10 cellular contexts compared by ENCODE assay signal in the genomic region with DNA sequence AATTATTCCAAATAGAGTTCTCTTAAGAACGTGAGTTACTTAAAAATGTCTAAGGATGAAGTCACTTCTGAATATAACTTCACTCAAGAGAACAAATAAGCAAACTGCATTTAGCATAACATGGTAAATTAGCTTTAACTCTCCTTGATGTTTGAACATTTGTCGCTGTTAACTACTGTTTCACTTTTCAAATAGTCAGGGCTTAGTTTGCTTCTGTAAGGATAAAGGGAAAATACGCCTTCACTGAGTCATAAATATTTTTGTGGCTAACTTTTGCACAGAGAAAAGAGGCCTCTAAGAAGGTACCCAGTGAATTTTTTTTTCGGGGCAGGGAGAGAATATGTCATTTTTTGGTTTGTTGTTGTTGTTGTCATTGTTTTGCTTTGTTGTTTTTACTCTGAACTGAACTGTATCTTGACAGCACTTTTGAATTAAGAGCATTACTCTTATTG. TPM values are rescaled to one million over a fixed set of nuclear protein-coding genes. Genes with fewer than 3 reads are reported as not detected.
DNase-seq lines count a peak whose midpoint lies in the region; ATAC-seq and TF ChIP-seq lines count a peak whose summit lies in the region.
"Had no signal": no experiment of that assay in that cellular context is flagged by ENCODE, and none has a peak within 500 bp of the region (broad histone marks: within the 10 kb centered on the region; RNA-seq: fewer than 3 reads in every experiment).

No MANE protein-coding gene starts in this region.

- TF ChIP-seq CTCF in Panc1 (IDR thresholded peaks at IDR 0.05) (no peak), colonic mucosa (IDR thresholded peaks at IDR 0.05) (no peak), nephron progenitor cell (IDR thresholded peaks at IDR 0.05) (no peak), WERI-Rb-1 (IDR thresholded peaks at IDR 0.05; ENCODE audit: low read depth, low read length) (no peak)

- peak overlapping the region in 1 of 2 donors; percentile 59 for H3K9ac ChIP-seq in colonic mucosa (ENCODE audit: low read depth in 2 of 2, low read length in 2 of 2)

- no peaks in the 10 kb centered on the region for H3K36me3 ChIP-seq in CD4-positive, alpha-beta memory T cell (ENCODE audit: insufficient read depth, low read length)
- no peaks in the 10 kb centered on the region; the same call in 1 of the 2 replicates for H3K36me3 ChIP-seq in Panc1 (ENCODE audit: control insufficient read depth, insufficient read depth, low read length)
- no peaks in the 10 kb centered on the region for H3K36me3 ChIP-seq in colonic mucosa
- H3K36me3 ChIP-seq in WERI-Rb-1: peaks cover 8% of the 10 kb centered on the region
- H3K36me3 ChIP-seq: thoracic aorta had no signal

- no peaks in the 10 kb centered on the region for H3K9me3 Mint-ChIP-seq in CD4-positive, alpha-beta memory T cell
- H3K9me3 Mint-ChIP-seq in nephron progenitor cell: no peaks in the 10 kb centered on the region

- DNase-seq in CD4-positive, alpha-beta memory T cell: peak in 1 of 5 donors; percentile 41
- no peak for DNase-seq in Panc1 (ENCODE audit: low read depth, low spot score)
- no peak for DNase-seq in colonic mucosa
- DNase-seq in nephron progenitor cell: no peak
- DNase-seq in WERI-Rb-1: no peak
- no peak for DNase-seq in NCI-H226
- DNase-seq in NOMO-1 treated with dmso at 0.1 percent for 144 hours (lab: John Stamatoyannopoulos, UW; ENCODE audit: unreplicated experiment): no peak
- DNase-seq: activated gamma-delta T cell had no signal

- H3K27ac ChIP-seq in CD4-positive, alpha-beta memory T cell (ENCODE audit: low read depth, low read length): peak overlapping the region; percentile 65
- H3K27ac ChIP-seq in Panc1 (ENCODE audit: low read length): peak overlapping the region; percentile 49; the same call in 1 of the 2 replicates
- H3K27ac ChIP-seq in colonic mucosa: peak overlapping the region; percentile 75
- no peak overlapping the region for H3K27ac ChIP-seq in WERI-Rb-1

- H3K4me3 Mint-ChIP-seq in CD4-positive, alpha-beta memory T cell: peak overlapping the region; percentile 74 to 98 (median 86)
- no peak overlapping the region for H3K4me3 Mint-ChIP-seq in nephron progenitor cell

- no peaks in the 10 kb centered on the region for H3K9me3 ChIP-seq in CD4-positive, alpha-beta memory T cell (ENCODE audit: control insufficient read depth in 1 of 2, low read length in 2 of 2)
- no peaks in the 10 kb centered on the region for H3K9me3 ChIP-seq in Panc1 (ENCODE audit: control insufficient read depth, insufficient read depth, low read depth, low read length)
- H3K9me3 ChIP-seq in colonic mucosa: no peaks in the 10 kb centered on the region
- no peaks in the 10 kb centered on the region for H3K9me3 ChIP-seq in WERI-Rb-1 (ENCODE audit: severe bottlenecking)
- H3K9me3 ChIP-seq: thoracic aorta had no signal

- BruUV-seq in Panc1 (replicated peaks; lab: Mats Ljungman, UMichigan): no TSS peak

- peaks cover 0 to 11% of the 10 kb centered on the region in 2 donors for H3K36me3 Mint-ChIP-seq in CD4-positive, alpha-beta memory T cell
- H3K36me3 Mint-ChIP-seq in nephron progenitor cell (ENCODE audit: low read depth): peaks cover 6% of the 10 kb centered on the region

- H3K4me1 ChIP-seq in CD4-positive, alpha-beta memory T cell (ENCODE audit: insufficient read depth, low read length): peaks cover 99% of the 10 kb centered on the region
- peaks cover 53% of the 10 kb centered on the region for H3K4me1 ChIP-seq in Panc1 (ENCODE audit: control insufficient read depth, insufficient read depth, low read length)
- H3K4me1 ChIP-seq in colonic mucosa: peaks cover 28% of the 10 kb centered on the region

- POLR2A ChIA-PET in CD4-positive, alpha-beta memory T cell (lab: Charles Lee; ENCODE audit: partially characterized antibody): interaction anchor here (0.6 to 6.3 kb wide), 8 partner anchors 8 to 366 kb away, joined by 3 to 76 read pairs (median 4); partner anchors contain the start of gene PTPN1
- POLR2A ChIA-PET in Panc1 (lab: Charles Lee): no interaction called here

- in situ Hi-C loops in Panc1 (cut with HindIII; ENCODE audit: low pct_unique_long_range_greater_than_20kb, low sequenced_read_pairs): no loop called here

- H3K4me1 Mint-ChIP-seq in CD4-positive, alpha-beta memory T cell: peaks cover 79 to 100% (median 91%) of the 10 kb centered on the region in 4 donors
- H3K4me1 Mint-ChIP-seq in nephron progenitor cell: peaks cover 56% of the 10 kb centered on the region

- CTCF ChIA-PET in CD4-positive, alpha-beta memory T cell (lab: Charles Lee; ENCODE audit: partially characterized antibody): interaction anchor here (0.9 to 2.1 kb wide), 6 partner anchors 8 to 61 kb away, joined by 3 to 8 read pairs (median 4); partner anchors contain the start of gene PTPN1
- CTCF ChIA-PET in Panc1 (lab: Charles Lee): no interaction called here

- no peaks in the 10 kb centered on the region for H3K27me3 Mint-ChIP-seq in CD4-positive, alpha-beta memory T cell
- no peaks in the 10 kb centered on the region for H3K27me3 Mint-ChIP-seq in nephron progenitor cell (ENCODE audit: low read depth, poor library complexity)

- H3K27me3 ChIP-seq in CD4-positive, alpha-beta memory T cell (ENCODE audit: insufficient read depth, low read length): no peaks in the 10 kb centered on the region
- H3K27me3 ChIP-seq in Panc1 (ENCODE audit: control insufficient read depth, insufficient read depth, low read length): no peaks in the 10 kb centered on the region
- no peaks in the 10 kb centered on the region for H3K27me3 ChIP-seq in colonic mucosa
- H3K27me3 ChIP-seq in WERI-Rb-1 (ENCODE audit: insufficient read depth, low read depth, severe bottlenecking): no peaks in the 10 kb centered on the region

- H3K27ac Mint-ChIP-seq in CD4-positive, alpha-beta memory T cell: peak overlapping the region; percentile 83 to 96 (median 94)
- peak overlapping the region; percentile 2 for H3K27ac Mint-ChIP-seq in nephron progenitor cell

- peak overlapping the region in 1 of 2 donors; percentile 41 for H3K4me3 ChIP-seq in CD4-positive, alpha-beta memory T cell (ENCODE audit: low read length in 2 of 2)
- H3K4me3 ChIP-seq in Panc1 (ENCODE audit: low read depth in 2 of 2, low read length in 2 of 2) (no peak overlapping the region), colonic mucosa (no peak overlapping the region), WERI-Rb-1 (ENCODE audit: low read depth, low read length) (no peak overlapping the region)
- H3K4me3 ChIP-seq: thoracic aorta had no signal

- ATAC-seq in Panc1 (no peak), HG03442 (IDR thresholded peaks at IDR 0.05; ENCODE audit: unreplicated experiment) (no peak)

- intact Hi-C loops in CD4-positive, alpha-beta memory T cell (cut with micrococcal nuclease): loop anchor here (2.0 kb wide), 1 partner anchor 29 kb away; no protein-coding TSS in a partner anchor
- intact Hi-C loops in Panc1 (cut with micrococcal nuclease; ENCODE audit: unreplicated experiment) (loop anchor here (10.0 kb wide), 1 partner anchor 57 kb away; no protein-coding TSS in a partner anchor), colonic mucosa (cut with DNase I) (no loop called here)

RNA-seq across cellular contexts. Expression of gene PTPN1, which starts 8.1 kb away (rescaled TPM):
- total RNA-seq in CD4-positive, alpha-beta memory T cell: 10 to 100 TPM; 59.5 to 61.5 TPM
- 10 to 100 TPM; 21.0 to 41.0 TPM for polyA plus RNA-seq in CD4-positive, alpha-beta memory T cell
- total RNA-seq in Panc1 (2021; ENCODE audit: unreplicated experiment) (42.2 TPM), colonic mucosa (10 to 100 TPM; 33.2 to 37.9 TPM)
- polyA plus RNA-seq in Panc1 (2012; ENCODE audit: insufficient read length): 27.3 TPM
